ENCODE assay signal across 8 cellular contexts in the genomic region with DNA sequence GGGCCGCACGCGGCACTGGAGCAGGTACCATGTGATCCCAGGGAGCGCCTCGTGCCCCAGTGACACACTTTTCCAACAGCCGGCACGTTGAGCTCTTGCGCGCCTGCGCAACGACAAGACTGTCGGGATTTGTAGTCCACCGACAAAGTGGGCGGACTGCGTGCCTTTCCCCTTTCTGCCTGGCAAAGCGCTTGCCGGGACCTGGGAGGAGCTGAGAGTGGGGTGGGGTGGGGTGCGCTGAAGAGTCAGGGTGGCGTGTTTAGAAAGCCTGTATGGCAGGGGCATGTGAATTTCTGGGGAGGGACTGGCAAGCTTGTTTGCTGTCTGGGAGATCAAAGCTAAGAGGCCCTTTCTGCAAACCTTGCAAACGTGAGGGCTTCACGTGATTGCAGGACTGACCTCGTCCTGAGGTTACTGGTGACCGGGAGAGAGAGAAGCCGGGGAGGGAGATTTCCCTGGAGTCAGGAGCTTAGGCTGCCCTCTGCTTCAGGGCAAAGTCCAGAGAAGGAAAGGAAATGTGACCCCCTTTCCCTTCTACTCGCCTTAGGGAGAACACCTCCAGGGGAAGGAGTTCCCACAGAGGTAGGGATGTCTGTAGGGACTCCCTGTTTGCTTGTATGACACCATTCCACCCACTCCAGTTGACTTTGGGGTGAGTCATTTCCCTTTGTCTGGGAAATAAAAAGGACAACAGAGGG. TPM values are rescaled to one million over a fixed set of nuclear protein-coding genes. Genes with fewer than 3 reads are reported as not detected.
DNase-seq lines count a peak whose midpoint lies in the region; ATAC-seq, FAIRE-seq and TF ChIP-seq lines count a peak whose summit lies in the region.

No MANE protein-coding gene starts in this region.

- peak overlapping the region; percentile 89 for H3K4me3 Mint-ChIP-seq in activated naive CD4-positive, alpha-beta T cell treated with anti-CD3 and anti-CD28 coated beads for 36 hours
- peak overlapping the region; percentile 85 for H3K4me3 Mint-ChIP-seq in neural crest cell
- peak overlapping the region; percentile 87 for H3K4me3 Mint-ChIP-seq in stimulated activated naive CD8-positive, alpha-beta T cell treated with anti-CD3 and anti-CD28 coated beads, Interleukin-15, Interleukin-2, amounts not matched to agents 100 ng/mL and 50 ng/mL, for 24 hours

- H3K4me2 ChIP-seq in A549 = peak overlapping the region; percentile 95

- POLR2A ChIA-PET in A549 (lab: Yijun Ruan, JAX) = interaction anchor here (0.6 to 7.1 kb wide), 22 partner anchors 11 to 1916 kb away, joined by 3 to 173 read pairs (median 6); a partner anchor contains a TSS

- H3K9me3 ChIP-seq in A549 = no peaks in the 10 kb centered on the region

- peak; percentile 99 to 100 for DNase-seq in A549 (ENCODE audit: low read depth in 1 of 2, low spot score in 1 of 2)
- DNase-seq in NCI-H1048 (lab: John Stamatoyannopoulos, UW) = peak; percentile 87
- DNase-seq in SK-MEL-5 (ENCODE audit: low read depth, low spot score) = peak; percentile 99
- peak; percentile 95 for DNase-seq in activated naive CD4-positive, alpha-beta T cell treated with anti-CD3 and anti-CD28 coated beads for 36 hours
- DNase-seq in foreskin melanocyte = peak; percentile 97
- DNase-seq in neural crest cell (ENCODE audit: low read depth, low spot score) = peak; percentile 90

- peak overlapping the region; percentile 54 for H3K4me3 ChIP-seq in A549

- TF ChIP-seq EP300 in A549 (IDR thresholded peaks at IDR 0.05) = peak in 1 of 2 experiments; percentile 34; a peak in 1 of 5 replicates

- TF ChIP-seq RAD21 in A549 (conservative IDR thresholded peaks at IDR 0.05 in 1 of 2, IDR thresholded peaks at IDR 0.05 in 1 of 2) = 0 out of 5 replicates have a peak, but pooled peaks of 1 of the 2 experiments have one; percentile 23

- H3K27ac ChIP-seq in A549 = peak overlapping the region; percentile 89

- peaks cover 23% of the 10 kb centered on the region for H3K36me3 Mint-ChIP-seq in activated naive CD4-positive, alpha-beta T cell treated with anti-CD3 and anti-CD28 coated beads for 36 hours (ENCODE audit: low read depth)
- H3K36me3 Mint-ChIP-seq in neural crest cell (ENCODE audit: low read depth) = peaks cover 2% of the 10 kb centered on the region
- H3K36me3 Mint-ChIP-seq in stimulated activated naive CD8-positive, alpha-beta T cell treated with anti-CD3 and anti-CD28 coated beads, Interleukin-15, Interleukin-2, amounts not matched to agents 100 ng/mL and 50 ng/mL, for 24 hours (ENCODE audit: low read depth) = peaks cover 19% of the 10 kb centered on the region

- peak; percentile 72 for FAIRE-seq in A549 (lab: Jason Lieb, UNC)

- peaks cover 91% of the 10 kb centered on the region for H3K4me1 Mint-ChIP-seq in activated naive CD4-positive, alpha-beta T cell treated with anti-CD3 and anti-CD28 coated beads for 36 hours (ENCODE audit: low read depth)
- peaks cover 34% of the 10 kb centered on the region for H3K4me1 Mint-ChIP-seq in neural crest cell
- H3K4me1 Mint-ChIP-seq in stimulated activated naive CD8-positive, alpha-beta T cell treated with anti-CD3 and anti-CD28 coated beads, Interleukin-15, Interleukin-2, amounts not matched to agents 100 ng/mL and 50 ng/mL, for 24 hours (ENCODE audit: low read depth) = peaks cover 97% of the 10 kb centered on the region

- no peaks in the 10 kb centered on the region for H3K9me3 Mint-ChIP-seq in activated naive CD4-positive, alpha-beta T cell treated with anti-CD3 and anti-CD28 coated beads for 36 hours
- H3K9me3 Mint-ChIP-seq in neural crest cell = no peaks in the 10 kb centered on the region
- H3K9me3 Mint-ChIP-seq in stimulated activated naive CD8-positive, alpha-beta T cell treated with anti-CD3 and anti-CD28 coated beads, Interleukin-15, Interleukin-2, amounts not matched to agents 100 ng/mL and 50 ng/mL, for 24 hours = no peaks in the 10 kb centered on the region

- TF ChIP-seq POLR2A in A549 (IDR thresholded peaks at IDR 0.05; ENCODE audit: low read length) = no peak

- H3K27ac Mint-ChIP-seq in activated naive CD4-positive, alpha-beta T cell treated with anti-CD3 and anti-CD28 coated beads for 36 hours = peak overlapping the region; percentile 95
- H3K27ac Mint-ChIP-seq in neural crest cell (ENCODE audit: unreplicated experiment) = peak overlapping the region; percentile 16
- peak overlapping the region; percentile 93 for H3K27ac Mint-ChIP-seq in stimulated activated naive CD8-positive, alpha-beta T cell treated with anti-CD3 and anti-CD28 coated beads, Interleukin-15, Interleukin-2, amounts not matched to agents 100 ng/mL and 50 ng/mL, for 24 hours

- 2% methylated on average over 24 of the region's 25 CpGs for WGBS in A549 (ENCODE audit: missing lambda C conversion rate)

- intact Hi-C loops in activated naive CD4-positive, alpha-beta T cell treated with anti-CD3 and anti-CD28 coated beads for 36 hours (cut with micrococcal nuclease) = loop anchor here (1.0 to 10.0 kb wide), 5 partner anchors 39 to 504 kb away; a partner anchor contains a TSS

- TF ChIP-seq CTCF in A549 (IDR thresholded peaks at IDR 0.05) = no peak
- TF ChIP-seq CTCF in neural crest cell (conservative IDR thresholded peaks at IDR 0.05) = no peak

- ATAC-seq in A549 = peak; percentile 62 to 82
- ATAC-seq in GM19025 (IDR thresholded peaks at IDR 0.05; ENCODE audit: low read depth, unreplicated experiment) = peak; percentile 26

- CTCF ChIA-PET in A549 (lab: Yijun Ruan, JAX) = interaction anchor here (0.6 to 17.1 kb wide), 18 partner anchors 11 to 101 kb away, joined by 3 to 390 read pairs (median 4); a partner anchor contains a TSS
- CTCF ChIA-PET in activated naive CD4-positive, alpha-beta T cell treated with anti-CD3 and anti-CD28 coated beads for 36 hours (lab: Charles Lee) = interaction anchor here (0.8 to 5.2 kb wide), 8 partner anchors 11 to 67 kb away, joined by 3 to 77 read pairs (median 4); a partner anchor contains a TSS

- no peaks in the 10 kb centered on the region for H3K27me3 Mint-ChIP-seq in activated naive CD4-positive, alpha-beta T cell treated with anti-CD3 and anti-CD28 coated beads for 36 hours (ENCODE audit: low read depth)
- peaks cover 26% of the 10 kb centered on the region for H3K27me3 Mint-ChIP-seq in neural crest cell (ENCODE audit: low read depth)
- H3K27me3 Mint-ChIP-seq in stimulated activated naive CD8-positive, alpha-beta T cell treated with anti-CD3 and anti-CD28 coated beads, Interleukin-15, Interleukin-2, amounts not matched to agents 100 ng/mL and 50 ng/mL, for 24 hours = no peaks in the 10 kb centered on the region

- in situ Hi-C loops in SK-MEL-5 (cut with HindIII; ENCODE audit: low pct_unique_long_range_greater_than_20kb, low sequenced_read_pairs) = no loop called here

- peaks cover 63% of the 10 kb centered on the region for H3K4me1 ChIP-seq in A549

RNA-seq across cellular contexts. Expression of a gene that starts 0.4 kb away (rescaled TPM):
- polyA plus RNA-seq in A549 (2011; rRNA removed) = 1.2 and 2.4 TPM in 2 replicates
- 5.7 and 6.5 TPM in 2 replicates for polyA plus RNA-seq in A549 (2012; cell fraction: cytosol; rRNA removed)
- 12.1 and 15.2 TPM in 2 replicates for polyA plus RNA-seq in A549 (2012; cell fraction: nucleus; rRNA removed)
- polyA plus RNA-seq in A549 (2017; fragmentation: RNase III; extraction: RNeasy Plus Mini Kit Qiagen cat#74134 plus additional on column Dnase treatment) = 3.0 to 4.6 TPM (median 4.4 TPM) in 3 replicates
- polyA minus RNA-seq in A549 (2011; rRNA and poly(A)+ RNA removed) = 4.0 and 6.0 TPM in 2 replicates
- 2.1 and 2.4 TPM in 2 replicates for total RNA-seq in SK-MEL-5 (2014; rRNA removed; shearing (Covaris generic))
- 10.0 and 13.4 TPM in 2 replicates for polyA plus RNA-seq in SK-MEL-5 (2015; cell fraction: cytosol; rRNA removed)
- polyA plus RNA-seq in SK-MEL-5 (2015; cell fraction: nucleus; rRNA removed) = 7.7 and 8.9 TPM in 2 replicates
- total RNA-seq in activated naive CD4-positive, alpha-beta T cell treated with anti-CD3 and anti-CD28 coated beads for 36 hours = 1 to 10 TPM; 9.0 to 9.1 TPM
- total RNA-seq in neural crest cell = 2.5 and 2.8 TPM in 2 replicates

RNA-seq across cellular contexts. Expression of a gene that starts 21.0 kb away (rescaled TPM):
- 87.8 and 95.1 TPM in 2 replicates for polyA plus RNA-seq in A549 (2011; rRNA removed)
- polyA plus RNA-seq in A549 (2012; cell fraction: cytosol; rRNA removed) = 24.3 and 30.5 TPM in 2 replicates
- polyA plus RNA-seq in A549 (2012; cell fraction: nucleus; rRNA removed) = 28.3 and 28.4 TPM in 2 replicates
- polyA plus RNA-seq in A549 (2017; fragmentation: RNase III; extraction: RNeasy Plus Mini Kit Qiagen cat#74134 plus additional on column Dnase treatment) = 60.4 to 70.1 TPM (median 64.8 TPM) in 3 replicates
- polyA minus RNA-seq in A549 (2011; rRNA and poly(A)+ RNA removed) = 32.5 and 33.0 TPM in 2 replicates
- 43.3 and 48.9 TPM in 2 replicates for total RNA-seq in SK-MEL-5 (2014; rRNA removed; shearing (Covaris generic))
- polyA plus RNA-seq in SK-MEL-5 (2015; cell fraction: cytosol; rRNA removed) = 41.3 and 45.2 TPM in 2 replicates
- 151 and 168 TPM in 2 replicates for polyA plus RNA-seq in SK-MEL-5 (2015; cell fraction: nucleus; rRNA removed)
- 10 to 100 TPM; 72.1 to 72.2 TPM for total RNA-seq in activated naive CD4-positive, alpha-beta T cell treated with anti-CD3 and anti-CD28 coated beads for 36 hours
- total RNA-seq in neural crest cell = 147 and 153 TPM in 2 replicates

RNA-seq across cellular contexts. Expression of a gene that starts 38.1 kb away (rescaled TPM):
- 20.1 and 27.4 TPM in 2 replicates for polyA plus RNA-seq in A549 (2011; rRNA removed)
- 12.5 and 15.3 TPM in 2 replicates for polyA plus RNA-seq in A549 (2012; cell fraction: cytosol; rRNA removed)
- 10.5 and 13.1 TPM in 2 replicates for polyA plus RNA-seq in A549 (2012; cell fraction: nucleus; rRNA removed)
- polyA plus RNA-seq in A549 (2017; fragmentation: RNase III; extraction: RNeasy Plus Mini Kit Qiagen cat#74134 plus additional on column Dnase treatment) = 16.1 to 23.7 TPM (median 22.5 TPM) in 3 replicates
- polyA minus RNA-seq in A549 (2011; rRNA and poly(A)+ RNA removed) = 25.5 and 26.9 TPM in 2 replicates
- 14.3 and 15.9 TPM in 2 replicates for total RNA-seq in SK-MEL-5 (2014; rRNA removed; shearing (Covaris generic))
- polyA plus RNA-seq in SK-MEL-5 (2015; cell fraction: cytosol; rRNA removed) = 19.3 and 27.3 TPM in 2 replicates
- polyA plus RNA-seq in SK-MEL-5 (2015; cell fraction: nucleus; rRNA removed) = 8.4 and 14.7 TPM in 2 replicates
- total RNA-seq in activated naive CD4-positive, alpha-beta T cell treated with anti-CD3 and anti-CD28 coated beads for 36 hours = 10 to 100 TPM; 10.2 to 11.2 TPM
- total RNA-seq in neural crest cell = 15.0 and 15.3 TPM in 2 replicates

RNA-seq across cellular contexts. Expression of a gene that starts 39.5 kb away (rescaled TPM):
- polyA plus RNA-seq in A549 (2011; rRNA removed) = 62.8 and 67.9 TPM in 2 replicates
- polyA plus RNA-seq in A549 (2012; cell fraction: cytosol; rRNA removed) = 30.9 and 36.2 TPM in 2 replicates
- polyA plus RNA-seq in A549 (2012; cell fraction: nucleus; rRNA removed) = 79.2 and 100 TPM in 2 replicates
- polyA plus RNA-seq in A549 (2017; fragmentation: RNase III; extraction: RNeasy Plus Mini Kit Qiagen cat#74134 plus additional on column Dnase treatment) = 44.5 to 48.2 TPM (median 45.5 TPM) in 3 replicates
- 51.1 and 56.5 TPM in 2 replicates for polyA minus RNA-seq in A549 (2011; rRNA and poly(A)+ RNA removed)
- total RNA-seq in SK-MEL-5 (2014; rRNA removed; shearing (Covaris generic)) = 26.4 and 32.0 TPM in 2 replicates
- 37.8 and 44.1 TPM in 2 replicates for polyA plus RNA-seq in SK-MEL-5 (2015; cell fraction: cytosol; rRNA removed)
- polyA plus RNA-seq in SK-MEL-5 (2015; cell fraction: nucleus; rRNA removed) = 94.2 and 105 TPM in 2 replicates
- total RNA-seq in activated naive CD4-positive, alpha-beta T cell treated with anti-CD3 and anti-CD28 coated beads for 36 hours = 100 to 1,000 TPM; 104 TPM
- 130 and 138 TPM in 2 replicates for total RNA-seq in neural crest cell

RNA-seq across cellular contexts. Expression of a gene that starts 46.6 kb away (rescaled TPM):
- 63.6 and 89.5 TPM in 2 replicates for polyA plus RNA-seq in A549 (2011; rRNA removed)
- 85.2 and 102 TPM in 2 replicates for polyA plus RNA-seq in A549 (2012; cell fraction: cytosol; rRNA removed)
- polyA plus RNA-seq in A549 (2012; cell fraction: nucleus; rRNA removed) = 320 and 427 TPM in 2 replicates
- polyA plus RNA-seq in A549 (2017; fragmentation: RNase III; extraction: RNeasy Plus Mini Kit Qiagen cat#74134 plus additional on column Dnase treatment) = 60.7 to 64.5 TPM (median 60.8 TPM) in 3 replicates
- 129 and 130 TPM in 2 replicates for polyA minus RNA-seq in A549 (2011; rRNA and poly(A)+ RNA removed)
- total RNA-seq in SK-MEL-5 (2014; rRNA removed; shearing (Covaris generic)) = 29.6 and 34.0 TPM in 2 replicates
- polyA plus RNA-seq in SK-MEL-5 (2015; cell fraction: cytosol; rRNA removed) = 57.2 and 71.2 TPM in 2 replicates
- 280 and 317 TPM in 2 replicates for polyA plus RNA-seq in SK-MEL-5 (2015; cell fraction: nucleus; rRNA removed)
- total RNA-seq in activated naive CD4-positive, alpha-beta T cell treated with anti-CD3 and anti-CD28 coated beads for 36 hours = 100 to 1,000 TPM; 107 TPM
- total RNA-seq in neural crest cell = 147 and 154 TPM in 2 replicates

Comparison
In these comparisons a context has a peak if more than half of its experiments do, and no peak if none do; other contexts are left out.
1. Peak in every context shown above with its lines: DNase-seq, ATAC-seq, H3K4me3 ChIP-seq and H3K27ac ChIP-seq.
2. H3K27ac Mint-ChIP-seq: peak in every context shown above with its lines; median percentile 95 in activated naive CD4-positive, alpha-beta T cell treated with anti-CD3 and anti-CD28 coated beads for 36 hours; 93 in stimulated activated naive CD8-positive, alpha-beta T cell treated with anti-CD3 and anti-CD28 coated beads, Interleukin-15, Interleukin-2, amounts not matched to agents 100 ng/mL and 50 ng/mL, for 24 hours; 16 in neural crest cell.